ENCODE assay signal across 24 cellular contexts in the genomic region with DNA sequence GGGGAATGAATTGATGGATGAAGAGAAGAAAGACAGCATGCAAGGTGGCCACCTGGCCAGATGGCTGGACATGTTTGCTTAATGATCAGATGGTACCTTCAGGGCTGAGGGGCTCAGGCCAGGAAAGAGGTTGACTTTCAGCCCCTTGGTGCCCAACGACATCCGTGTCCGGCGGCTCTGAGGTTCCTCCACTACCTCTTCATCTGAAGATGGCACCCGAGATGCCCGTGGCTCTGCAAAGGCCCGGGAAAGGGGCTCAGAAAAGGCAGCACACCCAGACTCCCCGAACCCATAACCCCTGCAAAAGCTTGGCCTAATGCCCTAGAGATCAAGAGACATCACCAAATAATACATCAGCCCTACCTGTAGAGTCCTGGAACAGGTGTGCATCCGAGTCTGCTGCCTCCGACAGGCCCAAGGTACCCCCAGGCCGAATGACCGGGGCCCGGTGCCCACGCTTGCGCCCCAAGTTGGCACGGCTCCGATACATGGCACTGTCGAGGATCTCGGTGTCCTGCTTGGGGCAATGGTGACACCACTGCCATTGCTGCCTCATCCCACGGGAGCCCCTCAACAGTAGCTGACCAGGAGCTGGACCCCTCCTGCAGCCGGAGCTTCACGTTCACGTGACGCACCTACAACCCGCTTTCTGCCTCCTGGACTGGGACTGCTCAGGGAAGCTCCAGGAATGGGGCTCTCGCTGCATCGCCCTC. TPM values are rescaled to one million over a fixed set of nuclear protein-coding genes. Genes with fewer than 3 reads are reported as not detected.
"Had no signal": no experiment of that assay in that cellular context is flagged by ENCODE, and none has a peak within 500 bp of the region (broad histone marks: within the 10 kb centered on the region; RNA-seq: fewer than 3 reads in every experiment).

No MANE protein-coding gene starts in this region.

- FAIRE-seq: islet of Langerhans, small intestine, TTC549 had no signal

- H3K36me3 Mint-ChIP-seq: natural killer cell treated with Interleukin-12 subunit alpha and Interleukin-12 subunit beta and Interleukin-15 and Interleukin-18, amount 100 ng/mL, for 72 hours had no signal

- H3K9me3 ChIP-seq: adrenal gland had no signal

- H3K9me3 Mint-ChIP-seq: central memory CD8-positive, alpha-beta T cell; natural killer cell treated with Interleukin-12 subunit alpha and Interleukin-12 subunit beta and Interleukin-15 and Interleukin-18, amount 100 ng/mL, for 72 hours had no signal

- H3K27me3 ChIP-seq: adrenal gland, breast epithelium, heart left ventricle, tibial artery had no signal

- H3K4me3 ChIP-seq: adrenal gland, breast epithelium, coronary artery, heart left ventricle, tibial artery had no signal

- DNase-seq: activated CD4-positive, alpha-beta T cell treated with anti-CD3 and anti-CD28 coated beads for 1 hour; activated CD4-positive, alpha-beta T cell treated with anti-CD3 and anti-CD28 coated beads, Interleukin-2, amount 50 U/mL, for 1 hour; activated CD8-positive, alpha-beta T cell treated with anti-CD3 and anti-CD28 coated beads, Interleukin-2, amount 10 ng/mL, durations not matched to agents 7 days and 5 days; activated gamma-delta T cell treated with Interleukin-2 at 50 U/mL for 16 hours; heart left ventricle; left cardiac atrium; small intestine; stimulated activated CD4-positive, alpha-beta T cell treated with anti-CD3 and anti-CD28 coated beads, Interleukin-2, amount 100 ng/mL, for 24 hours; stimulated activated naive CD8-positive, alpha-beta T cell treated with anti-CD3 and anti-CD28 coated beads, Interleukin-15, amount 100 ng/mL, for 72 hours had no signal

- ATAC-seq: activated CD8-positive, alpha-beta T cell treated with anti-CD3 and anti-CD28 coated beads, Interleukin-2, amount 10 ng/mL, durations not matched to agents 7 days and 5 days; heart left ventricle; left cardiac atrium; natural killer cell treated with Interleukin-12 subunit alpha and Interleukin-12 subunit beta and Interleukin-15 and Interleukin-18, amount 100 ng/mL, for 72 hours; sciatic nerve; stimulated activated effector memory CD8-positive, alpha-beta T cell treated with anti-CD3 and anti-CD28 coated beads, Interleukin-12 subunit alpha, Interleukin-12 subunit beta, amount 100 ng/mL, for 72 hours; stimulated activated naive CD8-positive, alpha-beta T cell treated with anti-CD3 and anti-CD28 coated beads, Interleukin-15, amount 100 ng/mL, for 72 hours had no signal

- H3K27ac Mint-ChIP-seq: activated CD8-positive, alpha-beta T cell treated with anti-CD3 and anti-CD28 coated beads, Interleukin-2, amount 10 ng/mL, durations not matched to agents 7 days and 5 days; activated naive CD8-positive, alpha-beta T cell; activated T-helper 1 cell treated with anti-CD3 and anti-CD28 coated beads, Interleukin-12 subunit alpha, Interleukin-12 subunit beta, Interleukin-2, Interleukin-4 antibody, amounts not matched to agents 30 ng/mL and 10 ng/mL and 1 ng/mL, durations not matched to agents 14 hours and 24 hours and 36 hours; natural killer cell treated with Interleukin-12 subunit alpha and Interleukin-12 subunit beta and Interleukin-15 and Interleukin-18, amount 100 ng/mL, for 72 hours; stimulated activated effector memory CD8-positive, alpha-beta T cell treated with anti-CD3 and anti-CD28 coated beads, Interleukin-12 subunit alpha, Interleukin-12 subunit beta, amount 100 ng/mL, for 72 hours had no signal

- H3K4me1 Mint-ChIP-seq: central memory CD8-positive, alpha-beta T cell had no signal

- H3K4me3 Mint-ChIP-seq: activated CD8-positive, alpha-beta T cell treated with anti-CD3 and anti-CD28 coated beads, Interleukin-2, amount 10 ng/mL, durations not matched to agents 7 days and 5 days; activated naive CD8-positive, alpha-beta T cell; activated T-helper 1 cell treated with anti-CD3 and anti-CD28 coated beads, Interleukin-12 subunit alpha, Interleukin-12 subunit beta, Interleukin-2, Interleukin-4 antibody, amounts not matched to agents 30 ng/mL and 10 ng/mL and 1 ng/mL, durations not matched to agents 14 hours and 24 hours and 36 hours; central memory CD8-positive, alpha-beta T cell; natural killer cell treated with Interleukin-12 subunit alpha and Interleukin-12 subunit beta and Interleukin-15 and Interleukin-18, amount 100 ng/mL, for 72 hours; stimulated activated effector memory CD8-positive, alpha-beta T cell treated with anti-CD3 and anti-CD28 coated beads, Interleukin-12 subunit alpha, Interleukin-12 subunit beta, amount 100 ng/mL, for 72 hours; stimulated activated naive CD8-positive, alpha-beta T cell treated with anti-CD3 and anti-CD28 coated beads, Interleukin-15, amount 100 ng/mL, for 72 hours had no signal

- H3K27me3 Mint-ChIP-seq: activated naive CD8-positive, alpha-beta T cell; central memory CD8-positive, alpha-beta T cell; natural killer cell treated with Interleukin-12 subunit alpha and Interleukin-12 subunit beta and Interleukin-15 and Interleukin-18, amount 100 ng/mL, for 72 hours; stimulated activated naive CD8-positive, alpha-beta T cell treated with anti-CD3 and anti-CD28 coated beads, Interleukin-15, amount 100 ng/mL, for 72 hours had no signal

- H3K27ac ChIP-seq: adrenal gland, coronary artery, heart left ventricle, tibial artery had no signal

RNA-seq across cellular contexts. Expression of a gene that starts 36.3 kb away (rescaled TPM):
- total RNA-seq: activated CD8-positive, alpha-beta T cell treated with anti-CD3 and anti-CD28 coated beads, Interleukin-2, amount 10 ng/mL, durations not matched to agents 7 days and 5 days; activated T-helper 1 cell treated with anti-CD3 and anti-CD28 coated beads, Interleukin-12 subunit alpha, Interleukin-12 subunit beta, Interleukin-2, Interleukin-4 antibody, amounts not matched to agents 30 ng/mL and 10 ng/mL and 1 ng/mL, durations not matched to agents 14 hours and 24 hours and 36 hours; breast epithelium; epithelial cell of proximal tubule; fibroblast of villous mesenchyme; lung microvascular endothelial cell; natural killer cell treated with Interleukin-12 subunit alpha and Interleukin-12 subunit beta and Interleukin-15 and Interleukin-18, amount 100 ng/mL, for 72 hours; sciatic nerve had no signal
